8 cellular contexts compared by ENCODE assay signal in genomic region chr16:58197314-58198012, GRCh38. TPM values are rescaled to one million over a fixed set of nuclear protein-coding genes. Genes with fewer than 3 reads are reported as not detected.
A peak's percentile ranks its signal among the peaks of the same experiment; 100 is the strongest.
DNase-seq lines count a peak whose midpoint lies in the region; ATAC-seq, FAIRE-seq and TF ChIP-seq lines count a peak whose summit lies in the region.

No MANE protein-coding gene starts in this region.

- peaks cover 21% of the 10 kb centered on the region for H3K4me1 ChIP-seq in DOHH2 (ENCODE audit: control insufficient read depth, low read length)
- H3K4me1 ChIP-seq in mammary epithelial cell (ENCODE audit: insufficient read depth, low read length) = peaks cover 16% of the 10 kb centered on the region
- H3K4me1 ChIP-seq in lung (ENCODE audit: control insufficient read depth in 2 of 2, insufficient read depth in 2 of 2, low read length in 2 of 2) = peaks cover 3 to 6% of the 10 kb centered on the region in 2 donors

- in situ Hi-C loops in mammary epithelial cell (cut with MboI; ENCODE audit: low sequenced_read_pairs in 2 of 2) = no loop called here

- dilution Hi-C loops in mammary epithelial cell (cut with HindIII; ENCODE audit: low sequenced_read_pairs) = no loop called here

- H4K20me1 ChIP-seq in DOHH2 (ENCODE audit: control insufficient read depth, insufficient read depth, low read depth, low read length) (peaks cover 16% of the 10 kb centered on the region; the same call in 1 of the 2 replicates), mammary epithelial cell (ENCODE audit: insufficient read depth, low read length) (no peaks in the 10 kb centered on the region)

- BruUV-seq in mammary epithelial cell (replicated peaks; lab: Mats Ljungman, UMichigan) = no TSS peak

- no peaks in the 10 kb centered on the region for H3F3A ChIP-seq in DOHH2 (ENCODE audit: control insufficient read depth, insufficient read depth)

- H3K27ac ChIP-seq in DOHH2 (ENCODE audit: low read depth, low read length) (no peak overlapping the region), mammary epithelial cell (ENCODE audit: insufficient read depth, low read depth, low read length) (no peak overlapping the region), lung (ENCODE audit: low read depth in 1 of 2, low read length in 1 of 2) (peak overlapping the region in 1 of 2 donors; percentile 62)

- 9% methylated on average over 5 of the region's 97 CpGs for WGBS in mammary epithelial cell (ENCODE audit: low coverage, missing lambda C conversion rate)
- 0% methylated on average over 22 to 86 of the region's 97 CpGs for WGBS in lung, 2 donors

- peak overlapping the region; percentile 85 for H3K4me2 ChIP-seq in DOHH2 (ENCODE audit: low read length)
- peak overlapping the region; percentile 81 for H3K4me2 ChIP-seq in mammary epithelial cell (ENCODE audit: insufficient read depth, low read depth, low read length)

- no peaks in the 10 kb centered on the region for H3K9me2 ChIP-seq in DOHH2 (replicated peaks; ENCODE audit: control insufficient read depth, low read length)

- H3K36me3 ChIP-seq in DOHH2 (ENCODE audit: control insufficient read depth, low read length) (peaks cover 44% of the 10 kb centered on the region), mammary epithelial cell (ENCODE audit: insufficient read depth, low read length) (peaks cover 17% of the 10 kb centered on the region), lung (ENCODE audit: control insufficient read depth in 2 of 2, insufficient read depth in 2 of 2, low read length in 2 of 2) (peaks cover 4 to 10% of the 10 kb centered on the region in 2 donors)

- ATAC-seq in GM21529 (IDR thresholded peaks at IDR 0.05; ENCODE audit: unreplicated experiment) (peak; percentile 24), lung (ENCODE audit: insufficient read depth, low FRiP score) (no peak), GM18870 (IDR thresholded peaks at IDR 0.05; ENCODE audit: unreplicated experiment) (no peak)

- H3K27me3 ChIP-seq in DOHH2 (ENCODE audit: control insufficient read depth, low read length) (peaks cover 4% of the 10 kb centered on the region; the same call in 1 of the 2 replicates), mammary epithelial cell (ENCODE audit: insufficient read depth, low read length) (no peaks in the 10 kb centered on the region), lung (ENCODE audit: control insufficient read depth, insufficient read depth) (no peaks in the 10 kb centered on the region)

- CTCF ChIA-PET in mammary epithelial cell (lab: Charles Lee; ENCODE audit: low non-redundant PET) = no interaction called here

- H3K4me3 ChIP-seq in DOHH2 (ENCODE audit: low read length) (peak overlapping the region; percentile 83), LNCaP clone FGC (ENCODE audit: low read depth, low read length) (peak overlapping the region; percentile 85), mammary epithelial cell (replicated peaks in 1 of 3; ENCODE audit: insufficient read depth in 1 of 3, low read depth in 2 of 3, low read length in 3 of 3) (peak overlapping the region; percentile 74 to 88 (median 82)), lung (peak overlapping the region; percentile 86)

- intact Hi-C loops in mammary epithelial cell (cut with micrococcal nuclease) = loop anchor here (2.0 to 5.0 kb wide), 5 partner anchors 40 to 173 kb away; partner anchors contain the start of genes CFAP20 and MMP15

- peaks cover 50% of the 10 kb centered on the region for H3K79me2 ChIP-seq in DOHH2 (ENCODE audit: control insufficient read depth, low read length)
- H3K79me2 ChIP-seq in mammary epithelial cell (ENCODE audit: insufficient read depth, low read length) = peaks cover 51% of the 10 kb centered on the region

- peak overlapping the region; percentile 84 for H3K9ac ChIP-seq in mammary epithelial cell (ENCODE audit: insufficient read depth, low read length)

- no peaks in the 10 kb centered on the region for H3K9me3 ChIP-seq in DOHH2 (ENCODE audit: control insufficient read depth, insufficient read depth, low read length)
- H3K9me3 ChIP-seq in mammary epithelial cell (replicated peaks; ENCODE audit: insufficient read depth, low read length) = no peaks in the 10 kb centered on the region
- no peaks in the 10 kb centered on the region for H3K9me3 ChIP-seq in lung (ENCODE audit: control insufficient read depth in 2 of 2, insufficient read depth in 1 of 2, low read length in 1 of 2)

- FAIRE-seq in urothelium cell line (lab: Jason Lieb, UNC) = no peak

- no peak for TF ChIP-seq CTCF in DOHH2 (IDR thresholded peaks at IDR 0.05; ENCODE audit: low read depth, low read length, poor library complexity, severe bottlenecking)
- no peak for TF ChIP-seq CTCF in LNCaP clone FGC (IDR thresholded peaks at IDR 0.05; ENCODE audit: control insufficient read depth, extremely low read depth, insufficient read depth)
- TF ChIP-seq CTCF in mammary epithelial cell (conservative IDR thresholded peaks at IDR 0.05 in 1 of 2, IDR thresholded peaks at IDR 0.05 in 1 of 2; ENCODE audit: extremely low read depth in 1 of 2, insufficient read depth in 1 of 2, low read depth in 1 of 2, low read length in 2 of 2) = no peak
- no peak for TF ChIP-seq CTCF in lung (IDR thresholded peaks at IDR 0.05; ENCODE audit: control extremely low read depth, extremely low read depth)

- peak overlapping the region; percentile 87 for H2AFZ ChIP-seq in mammary epithelial cell (ENCODE audit: low read depth, low read length)

- no peak for DNase-seq in LNCaP clone FGC (ENCODE audit: low read depth)
- no peak for DNase-seq in mammary epithelial cell
- DNase-seq in lung (ENCODE audit: low spot score) = no peak
- DNase-seq in urothelium cell line (ENCODE audit: low spot score) = peak; percentile 16
- DNase-seq in AML-193 (lab: John Stamatoyannopoulos, UW) = no peak

RNA-seq across cellular contexts. Expression of gene CSNK2A2, which starts 0.4 kb away (rescaled TPM):
- total RNA-seq in mammary epithelial cell (10 to 100 TPM; 29.3 to 79.7 TPM), lung (10 to 100 TPM; 52.6 to 74.7 TPM)
- polyA plus RNA-seq in mammary epithelial cell (41.3 TPM), lung (10 to 100 TPM; 18.6 to 29.3 TPM)
- polyA minus RNA-seq in mammary epithelial cell = 127 TPM
